In genomic region chr16:30723725-30724355, GRCh38 we compare ENCODE assay signal across 1 cellular context.
A peak's percentile ranks its signal among the peaks of the same experiment; 100 is the strongest.
TF ChIP-seq lines count a peak whose summit lies in the region.

No MANE protein-coding gene starts in this region.

TF ChIP-seq in HEK293, 187 proteins besides CTCF, POLR2A, EP300 and RAD21 (continued from another document):
- TF ChIP-seq TSHZ1 (tag by site-specific recombination; IDR thresholded peaks at IDR 0.05; ENCODE audit: borderline replicate concordance): no peak
- TF ChIP-seq ZFP37 (tag by site-specific recombination; IDR thresholded peaks at IDR 0.05): no peak
- TF ChIP-seq ZNF791 (tag by site-specific recombination; IDR thresholded peaks at IDR 0.05): no peak
- TF ChIP-seq, protein P1, sequence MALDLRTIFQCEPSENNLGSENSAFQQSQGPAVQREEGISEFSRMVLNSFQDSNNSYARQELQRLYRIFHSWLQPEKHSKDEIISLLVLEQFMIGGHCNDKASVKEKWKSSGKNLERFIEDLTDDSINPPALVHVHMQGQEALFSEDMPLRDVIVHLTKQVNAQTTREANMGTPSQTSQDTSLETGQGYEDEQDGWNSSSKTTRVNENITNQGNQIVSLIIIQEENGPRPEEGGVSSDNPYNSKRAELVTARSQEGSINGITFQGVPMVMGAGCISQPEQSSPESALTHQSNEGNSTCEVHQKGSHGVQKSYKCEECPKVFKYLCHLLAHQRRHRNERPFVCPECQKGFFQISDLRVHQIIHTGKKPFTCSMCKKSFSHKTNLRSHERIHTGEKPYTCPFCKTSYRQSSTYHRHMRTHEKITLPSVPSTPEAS (tag by site-specific recombination; IDR thresholded peaks at IDR 0.05): no peak
- no peak for TF ChIP-seq PRDM1 (tag by site-specific recombination; IDR thresholded peaks at IDR 0.05)
- no peak for TF ChIP-seq ZFP41 (tag by site-specific recombination; IDR thresholded peaks at IDR 0.05; ENCODE audit: borderline replicate concordance)
- peak; percentile 44 for TF ChIP-seq ZNF600 (tag by site-specific recombination; IDR thresholded peaks at IDR 0.05)
- no peak for TF ChIP-seq ZNF530 (tag by site-specific recombination; IDR thresholded peaks at IDR 0.05; ENCODE audit: low read depth)
- peak; percentile 96; the same call in 1 of the 2 replicates for TF ChIP-seq ZBTB6 (tag by site-specific recombination; IDR thresholded peaks at IDR 0.05)
- no peak for TF ChIP-seq ZNF747 (tag by site-specific recombination; IDR thresholded peaks at IDR 0.05)
- no peak for TF ChIP-seq KLF8 (tag by site-specific recombination; IDR thresholded peaks at IDR 0.05)
- peak; percentile 47; the same call in 1 of the 2 replicates for TF ChIP-seq SCRT1 (tag by site-specific recombination; IDR thresholded peaks at IDR 0.05; ENCODE audit: borderline replicate concordance)
- TF ChIP-seq TRIM28 (IDR thresholded peaks at IDR 0.05; ENCODE audit: borderline replicate concordance, low read length): no peak
- no peak for TF ChIP-seq ZNF155 (tag by site-specific recombination; IDR thresholded peaks at IDR 0.05)
- TF ChIP-seq MYNN (tag by site-specific recombination; IDR thresholded peaks at IDR 0.05; ENCODE audit: borderline replicate concordance): no peak
- TF ChIP-seq ZNF416 (tag by site-specific recombination; IDR thresholded peaks at IDR 0.05): no peak
